ENCODE assay signal across 7 cellular contexts in the genomic region with DNA sequence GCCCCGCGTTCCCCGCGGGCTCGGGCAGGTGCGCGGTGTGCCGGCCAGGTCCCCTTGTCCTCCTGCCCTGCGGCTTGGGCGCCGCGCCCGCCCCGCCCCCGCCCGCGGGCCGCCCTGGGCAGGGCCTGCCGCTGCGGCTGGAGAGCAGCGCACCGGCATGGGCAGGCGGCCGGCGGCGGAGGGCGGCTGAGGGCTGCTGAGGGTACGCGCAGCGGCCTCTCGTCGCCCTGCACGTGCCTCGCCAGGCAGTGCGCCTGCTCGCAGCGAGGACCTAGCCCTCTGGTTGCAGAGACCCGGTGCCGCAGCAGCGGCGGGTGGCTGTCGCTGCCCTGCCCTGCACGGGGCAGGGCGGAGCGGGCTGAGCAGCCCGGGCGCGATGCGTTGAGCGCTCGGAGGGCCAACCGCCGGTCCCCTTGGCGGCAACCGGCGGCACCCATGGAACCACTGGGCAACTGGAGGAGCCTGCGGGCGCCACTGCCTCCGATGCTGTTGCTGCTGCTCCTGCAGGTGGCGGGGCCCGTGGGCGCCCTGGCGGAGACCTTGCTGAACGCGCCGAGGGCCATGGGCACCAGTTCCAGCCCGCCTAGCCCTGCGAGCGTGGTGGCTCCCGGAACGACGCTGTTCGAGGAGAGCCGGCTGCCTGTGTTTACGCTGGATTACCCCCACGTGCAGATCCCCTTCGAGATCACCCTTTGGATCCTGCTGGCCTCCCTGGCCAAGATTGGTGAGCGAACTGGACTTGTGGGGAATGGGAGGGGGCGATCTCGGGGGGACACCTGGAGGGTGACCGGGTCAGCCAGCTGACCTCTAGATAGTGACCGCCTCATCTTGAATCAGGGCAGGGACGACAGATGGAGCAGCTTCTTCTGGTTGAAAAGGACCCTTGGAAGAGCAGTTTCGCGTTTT. TPM values are rescaled to one million over a fixed set of nuclear protein-coding genes. Genes with fewer than 3 reads are reported as not detected.
A peak's percentile ranks its signal among the peaks of the same experiment; 100 is the strongest.
DNase-seq lines count a peak whose midpoint lies in the region; ATAC-seq, FAIRE-seq and TF ChIP-seq lines count a peak whose summit lies in the region.

A gene with protein sequence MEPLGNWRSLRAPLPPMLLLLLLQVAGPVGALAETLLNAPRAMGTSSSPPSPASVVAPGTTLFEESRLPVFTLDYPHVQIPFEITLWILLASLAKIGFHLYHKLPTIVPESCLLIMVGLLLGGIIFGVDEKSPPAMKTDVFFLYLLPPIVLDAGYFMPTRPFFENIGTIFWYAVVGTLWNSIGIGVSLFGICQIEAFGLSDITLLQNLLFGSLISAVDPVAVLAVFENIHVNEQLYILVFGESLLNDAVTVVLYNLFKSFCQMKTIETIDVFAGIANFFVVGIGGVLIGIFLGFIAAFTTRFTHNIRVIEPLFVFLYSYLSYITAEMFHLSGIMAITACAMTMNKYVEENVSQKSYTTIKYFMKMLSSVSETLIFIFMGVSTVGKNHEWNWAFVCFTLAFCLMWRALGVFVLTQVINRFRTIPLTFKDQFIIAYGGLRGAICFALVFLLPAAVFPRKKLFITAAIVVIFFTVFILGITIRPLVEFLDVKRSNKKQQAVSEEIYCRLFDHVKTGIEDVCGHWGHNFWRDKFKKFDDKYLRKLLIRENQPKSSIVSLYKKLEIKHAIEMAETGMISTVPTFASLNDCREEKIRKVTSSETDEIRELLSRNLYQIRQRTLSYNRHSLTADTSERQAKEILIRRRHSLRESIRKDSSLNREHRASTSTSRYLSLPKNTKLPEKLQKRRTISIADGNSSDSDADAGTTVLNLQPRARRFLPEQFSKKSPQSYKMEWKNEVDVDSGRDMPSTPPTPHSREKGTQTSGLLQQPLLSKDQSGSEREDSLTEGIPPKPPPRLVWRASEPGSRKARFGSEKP (plus strand): TSS at position 140 of the 906 bp plus-strand sequence. CDS start 296 bp downstream, at position 436.

- no peak within 1 kb of the TSS for H2AFZ ChIP-seq in HepG2 (ENCODE audit: low read length)

- H3K79me2 ChIP-seq in HepG2 (ENCODE audit: insufficient read depth, low read length) = no peaks in the 10 kb centered on the region

- POLR2A ChIA-PET in HepG2 (lab: Yijun Ruan, JAX) = no interaction called here

- no peak for TF ChIP-seq EP300 in HepG2 (IDR thresholded peaks at IDR 0.05; ENCODE audit: low read depth in 2 of 2, low read length in 2 of 2)
- no peak for TF ChIP-seq EP300 in HepG2 (CRISPR knock-in tag; IDR thresholded peaks at IDR 0.05; ENCODE audit: borderline replicate concordance)

- TF ChIP-seq POLR2A in GM12892 (IDR thresholded peaks at IDR 0.05; ENCODE audit: low read depth, low read length) = no peak
- no peak for TF ChIP-seq POLR2A in HepG2 (IDR thresholded peaks at IDR 0.05; ENCODE audit: insufficient read depth in 1 of 2, low read depth in 2 of 2, low read length in 2 of 2)
- TF ChIP-seq POLR2A in uterus (IDR thresholded peaks at IDR 0.05) = no peak

- peaks cover 81% of the 10 kb centered on the region for H3K27me3 Mint-ChIP-seq in stimulated activated naive CD8-positive, alpha-beta T cell treated with anti-CD3 and anti-CD28 coated beads, Interleukin-15, amount 100 ng/mL, for 72 hours

- H3K36me3 ChIP-seq in HepG2 (replicated peaks in 1 of 2; ENCODE audit: control insufficient read depth in 1 of 2, insufficient read depth in 2 of 2, low read length in 2 of 2) = no peaks in the 10 kb centered on the region
- H3K36me3 ChIP-seq in uterus = no peaks in the 10 kb centered on the region

- H3K27me3 ChIP-seq in HepG2 (ENCODE audit: control insufficient read depth in 1 of 2, insufficient read depth in 2 of 2, low read length in 2 of 2) = peaks cover 8 to 61% of the 10 kb centered on the region in 2 experiments; a peak in 4 of 5 replicates
- H3K27me3 ChIP-seq in uterus = no peaks in the 10 kb centered on the region

- FAIRE-seq in GM12892 (lab: Jason Lieb, UNC) (no peak), HepG2 (lab: Jason Lieb, UNC) (no peak)

- peaks cover 12% of the 10 kb centered on the region; the same call in 1 of the 2 replicates for H3K4me1 ChIP-seq in HepG2 (ENCODE audit: insufficient read depth, low read length)
- H3K4me1 ChIP-seq in uterus = peaks cover 0 to 8% of the 10 kb centered on the region in 2 donors

- no peak within 1 kb of the TSS for H3K9ac ChIP-seq in HepG2 (ENCODE audit: insufficient read depth, low read depth, low read length)

- 14% methylated on average over 55 of the region's 85 CpGs for WGBS in HepG2 (ENCODE audit: low lambda C conversion rate)

- H3K4me2 ChIP-seq in HepG2 (ENCODE audit: low read depth, low read length) = peak within 1 kb of the TSS; percentile 66

- intact Hi-C loops in HepG2 (cut with micrococcal nuclease; ENCODE audit: unreplicated experiment) = loop anchor here (5.0 kb wide), 2 partner anchors 83 to 188 kb away; no protein-coding TSS in a partner anchor
- intact Hi-C loops in uterus (cut with DNase I; ENCODE audit: low total_unique reads) = no loop called here

- H3K4me1 Mint-ChIP-seq in stimulated activated naive CD8-positive, alpha-beta T cell treated with anti-CD3 and anti-CD28 coated beads, Interleukin-15, amount 100 ng/mL, for 72 hours = peaks cover 21% of the 10 kb centered on the region

- H4K20me1 ChIP-seq in HepG2 (ENCODE audit: insufficient read depth, low read length) = no peaks in the 10 kb centered on the region

- H3K4me3 Mint-ChIP-seq in stimulated activated naive CD8-positive, alpha-beta T cell treated with anti-CD3 and anti-CD28 coated beads, Interleukin-15, amount 100 ng/mL, for 72 hours = peak within 1 kb of the TSS; percentile 76 to 79

- TF ChIP-seq CTCF in cardiac fibroblast (IDR thresholded peaks at IDR 0.05; ENCODE audit: low read depth, low read length) = no peak
- peak; percentile 1; the same call in 1 of the 2 replicates for TF ChIP-seq CTCF in HepG2 (CRISPR knock-in tag; IDR thresholded peaks at IDR 0.05)
- TF ChIP-seq CTCF in uterus (IDR thresholded peaks at IDR 0.05) = no peak

- no peaks in the 10 kb centered on the region for H3K9me3 Mint-ChIP-seq in stimulated activated naive CD8-positive, alpha-beta T cell treated with anti-CD3 and anti-CD28 coated beads, Interleukin-15, amount 100 ng/mL, for 72 hours

- H3K4me3 ChIP-seq in cardiac fibroblast (replicated peaks in 1 of 2; ENCODE audit: low read depth in 2 of 2, low read length in 2 of 2) (peak within 1 kb of the TSS; percentile 16 to 42), HepG2 (replicated peaks in 1 of 3; ENCODE audit: insufficient read depth in 1 of 3, low read depth in 2 of 3, low read length in 3 of 3) (peak within 1 kb of the TSS; percentile 18 to 67 (median 43); a peak in 5 of 6 replicates), uterus (peak within 1 kb of the TSS in 1 of 2 donors; percentile 9)

- no peaks in the 10 kb centered on the region for H3K9me3 ChIP-seq in HepG2 (ENCODE audit: low read length)
- H3K9me3 ChIP-seq in uterus = no peaks in the 10 kb centered on the region

- ATAC-seq in HepG2 (peak; percentile 85), HG03045 (IDR thresholded peaks at IDR 0.05; ENCODE audit: unreplicated experiment) (no peak)
- peak; percentile 73 for ATAC-seq in stimulated activated naive CD8-positive, alpha-beta T cell treated with anti-CD3 and anti-CD28 coated beads, Interleukin-15, amount 100 ng/mL, for 72 hours

- CTCF ChIA-PET in HepG2 (lab: Yijun Ruan, JAX; ENCODE audit: low intra/inter-chr PET ratio, low total read pairs) = no interaction called here

- H3K27ac ChIP-seq in HepG2 (ENCODE audit: extremely low read length, insufficient read depth, low read length) = no peak within 1 kb of the TSS
- H3K27ac ChIP-seq in uterus = no peak within 1 kb of the TSS

- no TSS peak for BruUV-seq in HepG2 (replicated peaks; lab: Mats Ljungman, UMichigan)

- no peak within 1 kb of the TSS for H3K27ac Mint-ChIP-seq in stimulated activated naive CD8-positive, alpha-beta T cell treated with anti-CD3 and anti-CD28 coated beads, Interleukin-15, amount 100 ng/mL, for 72 hours

- TF ChIP-seq RAD21 in HepG2 (CRISPR knock-in tag; IDR thresholded peaks at IDR 0.05) = no peak

- in situ Hi-C loops in HepG2 (cut with HindIII; ENCODE audit: extremely low pct_ligation_motif_present, low pct_unique_long_range_greater_than_20kb) = loop anchor here (5.0 kb wide), 1 partner anchor 147 kb away; a partner anchor contains a TSS

- DNase-seq in GM12892 (ENCODE audit: insufficient read length) (peak; percentile 5), NCI-H526 (lab: John Stamatoyannopoulos, UW) (peak; percentile 30 to 77), cardiac fibroblast (ENCODE audit: low read depth in 2 of 2) (peak in 1 of 2 donors; percentile 5), HepG2 (ENCODE audit: low spot score) (no peak), uterus (no peak)
- peak; percentile 26 to 31 for DNase-seq in stimulated activated naive CD8-positive, alpha-beta T cell treated with anti-CD3 and anti-CD28 coated beads, Interleukin-15, amount 100 ng/mL, for 72 hours

TF ChIP-seq in HepG2, 621 proteins besides CTCF, POLR2A, EP300 and RAD21 (continues in another document):
- no peak for TF ChIP-seq CEBPB (IDR thresholded peaks at IDR 0.05; ENCODE audit: borderline replicate concordance, low read depth, low read length)
- TF ChIP-seq TOE1 (CRISPR knock-in tag; IDR thresholded peaks at IDR 0.05) = no peak
- TF ChIP-seq SIX4 (CRISPR knock-in tag; IDR thresholded peaks at IDR 0.05) = no peak

RNA-seq across cellular contexts. Expression of the gene that starts here (rescaled TPM):
- polyA plus RNA-seq in GM12892 (2012; ENCODE audit: missing spikeins) = 0.06 TPM
- total RNA-seq in HepG2 (2016; rRNA removed; fragmentation: Illumina TruSeq; extraction: Trizol) (0.02 TPM in 1 of 2 replicates, not detected in the other), uterus (under 1 TPM in 3 of 4 donors, not detected in 1; under 0.01 to 0.29 (median 0.21) TPM)
- not detected in 2 replicates for total RNA-seq in HepG2 (2016; cell fraction: cytosol; rRNA removed; fragmentation: Illumina TruSeq; extraction: Trizol; ENCODE audit: low read depth)
- not detected in 2 replicates for total RNA-seq in HepG2 (2016; cell fraction: insoluble cytoplasmic fraction; rRNA removed; fragmentation: Illumina TruSeq; extraction: Trizol)
- not detected in 2 replicates for total RNA-seq in HepG2 (2016; cell fraction: membrane; rRNA removed; fragmentation: Illumina TruSeq; extraction: Trizol)
- total RNA-seq in HepG2 (2016; cell fraction: nucleus; rRNA removed; fragmentation: Illumina TruSeq; extraction: Trizol) = not detected in 2 replicates
- polyA plus RNA-seq in HepG2 (2011; rRNA removed) = not detected in 2 replicates
- 0.01 TPM in 1 of 2 replicates, not detected in the other for polyA plus RNA-seq in HepG2 (2011; cell fraction: cytosol; rRNA removed)
- polyA plus RNA-seq in HepG2 (2011; cell fraction: nucleus; rRNA removed) = 0.03 TPM in 1 of 2 replicates, not detected in the other
- not detected in 2 replicates for polyA plus RNA-seq in HepG2 (2012)
- polyA plus RNA-seq in HepG2 (2016; cell fraction: cytosol; fragmentation: Illumina TruSeq; extraction: Trizol; ENCODE audit: low read depth) = not detected in 2 replicates
- not detected in 2 replicates for polyA plus RNA-seq in HepG2 (2016; cell fraction: insoluble cytoplasmic fraction; fragmentation: Illumina TruSeq; extraction: Trizol; ENCODE audit: low read depth)
- polyA plus RNA-seq in HepG2 (2016; cell fraction: membrane; fragmentation: Illumina TruSeq; extraction: Trizol; ENCODE audit: low read depth) = not detected in 2 replicates
- polyA plus RNA-seq in HepG2 (2016; cell fraction: nucleus; fragmentation: Illumina TruSeq; extraction: Trizol; ENCODE audit: insufficient read depth, low read depth) = not detected in 2 replicates
- polyA minus RNA-seq in HepG2 (2011; rRNA and poly(A)+ RNA removed; ENCODE audit: low replicate concordance) = 3.7 TPM in 1 of 2 replicates, not detected in the other
- not detected in 2 replicates for polyA minus RNA-seq in HepG2 (2011; cell fraction: cytosol; rRNA and poly(A)+ RNA removed)
- not detected in 2 replicates for polyA minus RNA-seq in HepG2 (2011; cell fraction: nucleus; rRNA and poly(A)+ RNA removed)

Comparison
In these comparisons a context has a peak if more than half of its experiments do, and no peak if none do; other contexts are left out.
1. DNase-seq: peak in GM12892 (single experiment), NCI-H526 (2 of 2) and stimulated activated naive CD8-positive, alpha-beta T cell treated with anti-CD3 and anti-CD28 coated beads, Interleukin-15, amount 100 ng/mL, for 72 hours (2 of 2); none in HepG2 (single experiment) and uterus (0 of 2).